Comparison of ENCODE assay signal across 20 cellular contexts in genomic region chr1:40838045-40838979, GRCh38. TPM values are rescaled to one million over a fixed set of nuclear protein-coding genes. Genes with fewer than 3 reads are reported as not detected.
"Had no signal": no experiment of that assay in that cellular context is flagged by ENCODE, and none has a peak within 500 bp of the region (broad histone marks: within the 10 kb centered on the region; RNA-seq: fewer than 3 reads in every experiment).

No MANE protein-coding gene starts in this region.

- H3K4me1 ChIP-seq: adrenal gland, colonic mucosa, esophagus muscularis mucosa, suprapubic skin had no signal

- H3K9me2 ChIP-seq: SK-N-SH had no signal

- ATAC-seq: activated CD4-positive, alpha-beta T cell treated with anti-CD3 and anti-CD28 coated beads for 36 hours; T-cell had no signal

- H3K4me2 ChIP-seq: SK-N-SH had no signal

- H3K9ac ChIP-seq: SK-N-SH had no signal

- DNase-seq: activated CD4-positive, alpha-beta memory T cell treated with anti-CD3 and anti-CD28 coated beads for 36 hours; activated CD4-positive, alpha-beta T cell treated with anti-CD3 and anti-CD28 coated beads for 36 hours; activated T-cell treated with anti-CD3 and anti-CD28 coated beads, Interleukin-2, amount 50 U/mL, for 24 hours; adrenal gland; colonic mucosa; hippocampal formation; immature natural killer cell; left cardiac atrium; mammary epithelial cell; naive B cell; SK-N-SH; stimulated activated CD4-positive, alpha-beta T cell treated with anti-CD3 and anti-CD28 coated beads, Interleukin-4, amount 100 ng/mL, for 24 hours; stimulated activated naive CD4-positive, alpha-beta T cell treated with Interleukin-2 at 50 U/mL for 16 hours; T-cell; T1000 had no signal

- H3K27me3 ChIP-seq: adrenal gland, cardiac muscle cell, colonic mucosa, esophagus muscularis mucosa had no signal

- H3K36me3 ChIP-seq: adrenal gland, cardiac muscle cell, colonic mucosa, suprapubic skin had no signal

- H3K9me3 ChIP-seq: adrenal gland, colonic mucosa, SK-N-SH, suprapubic skin had no signal

- H3K4me3 ChIP-seq: adrenal gland, cardiac muscle cell, colonic mucosa, esophagus muscularis mucosa, skin epidermis, suprapubic skin had no signal

- H3K27ac ChIP-seq: adrenal gland, cardiac muscle cell, colonic mucosa, esophagus muscularis mucosa, skin epidermis, suprapubic skin, VCaP had no signal

RNA-seq across cellular contexts. Expression of gene KCNQ4, which starts 54.7 kb away (rescaled TPM):
- total RNA-seq: mammary epithelial cell had no signal
- polyA plus RNA-seq: immature natural killer cell had no signal
